ENCODE assay signal across 9 cellular contexts in the genomic region with DNA sequence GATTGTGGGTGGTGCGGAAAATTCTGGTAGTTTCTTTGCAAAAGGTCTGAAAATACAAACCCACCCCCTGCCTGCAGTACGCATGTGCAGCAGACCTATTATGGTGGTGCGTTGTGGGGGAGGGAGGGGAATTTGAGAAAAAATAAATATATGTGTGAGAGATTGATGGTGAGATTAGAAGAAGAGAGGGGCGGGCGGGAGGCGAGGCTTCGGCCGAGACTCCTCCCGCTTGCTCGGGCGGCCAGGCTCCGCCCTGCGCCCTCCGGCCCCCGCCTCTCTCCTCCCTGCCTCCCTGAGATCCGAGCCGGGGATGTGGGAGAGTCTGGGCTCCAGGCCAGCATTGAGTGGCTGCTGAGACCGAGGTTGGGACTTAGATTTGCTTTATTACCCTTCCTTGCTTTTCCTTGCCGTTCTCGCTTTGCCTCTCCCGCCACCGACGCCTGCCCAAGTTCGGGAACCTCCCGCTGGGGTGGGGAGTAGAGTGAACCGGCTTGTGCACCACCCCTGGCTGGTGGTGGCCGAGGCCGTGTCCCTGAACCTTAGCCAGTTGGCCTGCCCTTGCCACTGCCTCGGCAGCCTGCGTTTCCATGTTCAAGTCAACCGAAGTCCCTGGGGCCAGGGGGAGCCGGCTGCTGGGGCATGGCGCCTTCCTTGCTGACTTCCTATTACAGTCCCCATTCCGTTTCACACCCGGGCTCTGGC. TPM values are rescaled to one million over a fixed set of nuclear protein-coding genes. Genes with fewer than 3 reads are reported as not detected.
DNase-seq lines count a peak whose midpoint lies in the region; ATAC-seq and TF ChIP-seq lines count a peak whose summit lies in the region.
"Had no signal": no experiment of that assay in that cellular context is flagged by ENCODE, and none has a peak within 500 bp of the region (broad histone marks: within the 10 kb centered on the region; RNA-seq: fewer than 3 reads in every experiment).

No MANE protein-coding gene starts in this region.

- peak overlapping the region; percentile 53 to 98 (median 96) for H3K27ac ChIP-seq in BLaER1 treated with 17β-estradiol and CSF1 and Interleukin-3, amounts not matched to agents 10 nM and 100 nM
- H3K27ac ChIP-seq in temporal lobe (ENCODE audit: low read depth, low read length): peak overlapping the region; percentile 88

- no peak overlapping the region for H3K4me3 Mint-ChIP-seq in activated naive CD4-positive, alpha-beta T cell treated with anti-CD3 and anti-CD28 coated beads, Interleukin-2, amount 10 ng/mL, durations not matched to agents 7 days and 5 days
- H3K4me3 Mint-ChIP-seq: IgD-negative memory B cell had no signal

- H3K4me3 ChIP-seq in BLaER1 treated with 17β-estradiol and CSF1 and Interleukin-3, amounts not matched to agents 10 nM and 100 nM: peak overlapping the region; percentile 77 to 97 (median 86)

- CTCF ChIA-PET in activated naive CD4-positive, alpha-beta T cell treated with anti-CD3 and anti-CD28 coated beads, Interleukin-2, amount 10 ng/mL, durations not matched to agents 7 days and 5 days (lab: Charles Lee): no interaction called here

- H3K4me2 ChIP-seq in BLaER1 treated with 17β-estradiol and CSF1 and Interleukin-3, amounts not matched to agents 10 nM and 100 nM: peak overlapping the region; percentile 95 to 100 (median 96)

- ATAC-seq in GM21528 (IDR thresholded peaks at IDR 0.05; ENCODE audit: low FRiP score, unreplicated experiment): peak; percentile 58
- ATAC-seq in omental fat pad (ENCODE audit: low FRiP score): peak; percentile 75

- H3K36me3 ChIP-seq in BLaER1 treated with 17β-estradiol and CSF1 and Interleukin-3, amounts not matched to agents 10 nM and 100 nM: peaks cover 31 to 37% (median 33%) of the 10 kb centered on the region in 11 experiments

- in situ Hi-C loops in SK-MEL-5 (cut with HindIII; ENCODE audit: low pct_unique_long_range_greater_than_20kb, low sequenced_read_pairs): no loop called here

- no peaks in the 10 kb centered on the region for H3K27me3 Mint-ChIP-seq in activated naive CD4-positive, alpha-beta T cell treated with anti-CD3 and anti-CD28 coated beads, Interleukin-2, amount 10 ng/mL, durations not matched to agents 7 days and 5 days
- H3K27me3 Mint-ChIP-seq: IgD-negative memory B cell had no signal

- H3K9me3 Mint-ChIP-seq in activated naive CD4-positive, alpha-beta T cell treated with anti-CD3 and anti-CD28 coated beads, Interleukin-2, amount 10 ng/mL, durations not matched to agents 7 days and 5 days: no peaks in the 10 kb centered on the region
- H3K9me3 Mint-ChIP-seq: IgD-negative memory B cell had no signal

- H3K27me3 ChIP-seq in BLaER1 treated with 17β-estradiol and CSF1 and Interleukin-3, amounts not matched to agents 10 nM and 100 nM: no peaks in the 10 kb centered on the region

- H3K36me3 Mint-ChIP-seq in activated naive CD4-positive, alpha-beta T cell treated with anti-CD3 and anti-CD28 coated beads, Interleukin-2, amount 10 ng/mL, durations not matched to agents 7 days and 5 days: peaks cover 30% of the 10 kb centered on the region
- H3K36me3 Mint-ChIP-seq: IgD-negative memory B cell had no signal

- no peak overlapping the region for H3K27ac Mint-ChIP-seq in activated naive CD4-positive, alpha-beta T cell treated with anti-CD3 and anti-CD28 coated beads, Interleukin-2, amount 10 ng/mL, durations not matched to agents 7 days and 5 days
- H3K27ac Mint-ChIP-seq: IgD-negative memory B cell had no signal

- no peak for TF ChIP-seq CTCF in omental fat pad (IDR thresholded peaks at IDR 0.05)

- H4K20me1 ChIP-seq in BLaER1 treated with 17β-estradiol and CSF1 and Interleukin-3, amounts not matched to agents 10 nM and 100 nM: peaks cover 6 to 49% (median 43%) of the 10 kb centered on the region in 11 experiments; a peak in 20 of 22 replicates

- DNase-seq in MV-4-11 (lab: John Stamatoyannopoulos, UW): peak; percentile 79
- peak; percentile 95 for DNase-seq in SK-MEL-5 (ENCODE audit: low read depth, low spot score)
- peak; percentile 93 for DNase-seq in activated naive CD4-positive, alpha-beta T cell treated with anti-CD3 and anti-CD28 coated beads, Interleukin-2, amount 10 ng/mL, durations not matched to agents 7 days and 5 days
- DNase-seq in glomerular visceral epithelial cell (ENCODE audit: extremely low spot score): peak; percentile 96
- peak; percentile 71 for DNase-seq in omental fat pad (ENCODE audit: low spot score)

- H3K9me3 ChIP-seq in BLaER1 treated with 17β-estradiol and CSF1 and Interleukin-3, amounts not matched to agents 10 nM and 100 nM (replicated peaks in 1 of 11): no peaks in the 10 kb centered on the region

- peaks cover 35 to 48% (median 40%) of the 10 kb centered on the region in 10 experiments for H3K4me1 ChIP-seq in BLaER1 treated with 17β-estradiol and CSF1 and Interleukin-3, amounts not matched to agents 10 nM and 100 nM

- H3K4me1 Mint-ChIP-seq in activated naive CD4-positive, alpha-beta T cell treated with anti-CD3 and anti-CD28 coated beads, Interleukin-2, amount 10 ng/mL, durations not matched to agents 7 days and 5 days: peaks cover 15% of the 10 kb centered on the region

- H3K9ac ChIP-seq in BLaER1 treated with 17β-estradiol and CSF1 and Interleukin-3, amounts not matched to agents 10 nM and 100 nM: peak overlapping the region; percentile 90 to 98 (median 96)

RNA-seq across cellular contexts. Expression of gene CHD3, which starts 1.0 kb away (rescaled TPM):
- 68.4 and 74.0 TPM in 2 replicates for total RNA-seq in SK-MEL-5 (2014; rRNA removed; shearing (Covaris generic))
- polyA plus RNA-seq in SK-MEL-5 (2015; cell fraction: cytosol; rRNA removed): 77.6 and 110 TPM in 2 replicates
- 268 and 271 TPM in 2 replicates for polyA plus RNA-seq in SK-MEL-5 (2015; cell fraction: nucleus; rRNA removed)
- total RNA-seq in omental fat pad (10 to 100 TPM; 47.0 to 77.6 (median 57.3) TPM), temporal lobe (285 TPM)

RNA-seq across cellular contexts. Expression of gene RNF227, which starts 28.5 kb away (rescaled TPM):
- 4.3 and 5.7 TPM in 2 replicates for total RNA-seq in SK-MEL-5 (2014; rRNA removed; shearing (Covaris generic))
- polyA plus RNA-seq in SK-MEL-5 (2015; cell fraction: cytosol; rRNA removed): 8.9 and 14.0 TPM in 2 replicates
- polyA plus RNA-seq in SK-MEL-5 (2015; cell fraction: nucleus; rRNA removed): 6.3 and 6.7 TPM in 2 replicates
- total RNA-seq in omental fat pad (10 to 100 TPM in 2 of 4 donors, 1 to 10 TPM in 2; 4.1 to 19.1 (median 9.7) TPM), temporal lobe (10.8 TPM)

RNA-seq across cellular contexts. Expression of gene CYB5D1, which starts 29.8 kb away (rescaled TPM):
- 7.2 and 7.5 TPM in 2 replicates for total RNA-seq in SK-MEL-5 (2014; rRNA removed; shearing (Covaris generic))
- 4.5 and 10.7 TPM in 2 replicates for polyA plus RNA-seq in SK-MEL-5 (2015; cell fraction: cytosol; rRNA removed)
- 10.9 and 13.6 TPM in 2 replicates for polyA plus RNA-seq in SK-MEL-5 (2015; cell fraction: nucleus; rRNA removed)
- 10 to 100 TPM in 1 of 4 donors, 1 to 10 TPM in 3; 9.0 to 33.5 (median 9.3) TPM for total RNA-seq in omental fat pad
- total RNA-seq in temporal lobe: 9.6 TPM

RNA-seq across cellular contexts. Expression of gene NAA38, which starts 30.3 kb away (rescaled TPM):
- 74.5 and 83.3 TPM in 2 replicates for total RNA-seq in SK-MEL-5 (2014; rRNA removed; shearing (Covaris generic))
- polyA plus RNA-seq in SK-MEL-5 (2015; cell fraction: cytosol; rRNA removed): 55.6 and 83.4 TPM in 2 replicates
- 6.4 and 9.3 TPM in 2 replicates for polyA plus RNA-seq in SK-MEL-5 (2015; cell fraction: nucleus; rRNA removed)
- total RNA-seq in omental fat pad (100 to 1,000 TPM in 1 of 4 donors, 10 to 100 TPM in 3; 61.2 to 209 (median 68.2) TPM), temporal lobe (25.8 TPM)

RNA-seq across cellular contexts. Expression of gene TMEM88, which starts 32.8 kb away (rescaled TPM):
- total RNA-seq in SK-MEL-5 (2014; rRNA removed; shearing (Covaris generic)): 0.18 and 0.80 TPM in 2 replicates
- polyA plus RNA-seq in SK-MEL-5 (2015; cell fraction: cytosol; rRNA removed): 0.51 and 0.60 TPM in 2 replicates
- 6.4 and 14.9 TPM in 2 replicates for polyA plus RNA-seq in SK-MEL-5 (2015; cell fraction: nucleus; rRNA removed)
- total RNA-seq in omental fat pad (10 to 100 TPM; 20.2 to 99.9 (median 24.6) TPM), temporal lobe (0.49 TPM)
- polyA plus RNA-seq: IgD-negative memory B cell had no signal

Comparison
In these comparisons a context has a peak if more than half of its experiments do, and no peak if none do; other contexts are left out.
1. Peak in every context shown above with its lines: DNase-seq, ATAC-seq, H3K4me3 ChIP-seq and H3K27ac ChIP-seq.